ENCODE assay signal across 1 cellular context in genomic region chr16:11502239-11502638, GRCh38.
TF ChIP-seq lines count a peak whose summit lies in the region.

No MANE protein-coding gene starts in this region.

TF ChIP-seq in H1, 55 proteins besides CTCF, POLR2A, EP300 and RAD21 (continued from another document):
- no peak for TF ChIP-seq SAP30 (IDR thresholded peaks at IDR 0.05; ENCODE audit: insufficient read depth, insufficient replicate concordance, low read length)
